16 cellular contexts compared by ENCODE assay signal in the genomic region with DNA sequence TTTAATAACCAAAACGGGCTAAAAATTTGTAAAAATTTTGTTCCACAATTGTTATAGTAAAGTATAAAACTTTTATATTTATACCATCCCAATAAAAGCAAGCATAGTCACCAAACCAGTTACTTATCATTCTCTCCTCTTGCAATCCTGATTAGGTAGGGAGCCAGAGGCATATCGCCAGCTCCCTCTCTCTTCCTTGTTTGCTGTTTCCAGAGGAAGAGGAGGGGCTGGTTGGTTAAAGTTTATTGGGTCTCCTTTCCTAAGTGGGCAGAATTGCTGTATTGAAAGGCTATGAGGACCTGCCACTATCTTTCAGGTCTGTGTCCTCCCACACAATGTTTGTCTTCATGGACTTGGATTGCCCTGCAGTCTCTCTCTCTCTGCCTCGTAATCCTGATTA. TPM values are rescaled to one million over a fixed set of nuclear protein-coding genes. Genes with fewer than 3 reads are reported as not detected.
DNase-seq lines count a peak whose midpoint lies in the region; ATAC-seq and TF ChIP-seq lines count a peak whose summit lies in the region.
"Had no signal": no experiment of that assay in that cellular context is flagged by ENCODE, and none has a peak within 500 bp of the region (broad histone marks: within the 10 kb centered on the region; RNA-seq: fewer than 3 reads in every experiment).

No MANE protein-coding gene starts in this region.

- intact Hi-C loops in left ventricle myocardium inferior (cut with micrococcal nuclease) = loop anchor here (10.0 kb wide), 1 partner anchor 108 kb away; no protein-coding TSS in a partner anchor
- intact Hi-C loops in heart right ventricle (cut with DNase I) = no loop called here
- intact Hi-C loops in left colon (cut with DNase I, micrococcal nuclease) = no loop called here
- intact Hi-C loops in transverse colon (cut with DNase I; ENCODE audit: low total_unique reads) = no loop called here

- peak overlapping the region; percentile 65 for H3K4me3 ChIP-seq in left ventricle myocardium inferior
- H3K4me3 ChIP-seq in heart right ventricle = peak overlapping the region in 1 of 10 donors; percentile 30
- H3K4me3 ChIP-seq in transverse colon = no peak overlapping the region
- H3K4me3 ChIP-seq: MG63 had no signal

- no peaks in the 10 kb centered on the region for H3K9me3 ChIP-seq in left ventricle myocardium inferior (replicated peaks)
- H3K9me3 ChIP-seq in heart right ventricle = no peaks in the 10 kb centered on the region
- H3K9me3 ChIP-seq in transverse colon = no peaks in the 10 kb centered on the region
- H3K9me3 ChIP-seq: MG63 had no signal

- in situ Hi-C loops in transverse colon (cut with MboI; ENCODE audit: low pct_ligation_motif_present in 1 of 4, low pct_unique_long_range_greater_than_20kb in 1 of 4, low sequenced_read_pairs in 3 of 4) = no loop called here

- TF ChIP-seq EP300 in transverse colon (IDR thresholded peaks at IDR 0.05; ENCODE audit: low read depth) = no peak

- H3K27me3 ChIP-seq in left ventricle myocardium inferior (ENCODE audit: low read depth) = no peaks in the 10 kb centered on the region
- no peaks in the 10 kb centered on the region for H3K27me3 ChIP-seq in heart right ventricle
- no peaks in the 10 kb centered on the region for H3K27me3 ChIP-seq in transverse colon
- H3K27me3 ChIP-seq: MG63 had no signal

- peak overlapping the region; percentile 10 for H3K27ac ChIP-seq in left ventricle myocardium inferior (replicated peaks)
- H3K27ac ChIP-seq in heart right ventricle = peak overlapping the region in 1 of 10 donors; percentile 9
- peak overlapping the region; percentile 96 for H3K27ac ChIP-seq in VCaP
- peak overlapping the region in 1 of 4 donors; percentile 24 for H3K27ac ChIP-seq in transverse colon

- TF ChIP-seq CTCF in left ventricle myocardium inferior (IDR thresholded peaks at IDR 0.05; ENCODE audit: borderline replicate concordance) (no peak), heart right ventricle (IDR thresholded peaks at IDR 0.05) (no peak), VCaP (conservative IDR thresholded peaks at IDR 0.05) (no peak), transverse colon (IDR thresholded peaks at IDR 0.05) (no peak)

- TF ChIP-seq POLR2A in transverse colon (IDR thresholded peaks at IDR 0.05) = no peak

- no peak for ATAC-seq in heart right ventricle
- ATAC-seq in left colon = peak; percentile 86
- ATAC-seq in HG03460 (IDR thresholded peaks at IDR 0.05; ENCODE audit: unreplicated experiment) = no peak

- H3K4me1 ChIP-seq in left ventricle myocardium inferior (peaks cover 39% of the 10 kb centered on the region), heart right ventricle (peaks cover 0 to 28% (median 5%) of the 10 kb centered on the region in 9 donors), transverse colon (peaks cover 0 to 9% (median 4%) of the 10 kb centered on the region in 4 donors)

- H3K36me3 ChIP-seq in left ventricle myocardium inferior = peaks cover 8% of the 10 kb centered on the region
- H3K36me3 ChIP-seq in heart right ventricle = no peaks in the 10 kb centered on the region
- H3K36me3 ChIP-seq in transverse colon = no peaks in the 10 kb centered on the region
- H3K36me3 ChIP-seq: MG63 had no signal

- 54 to 64% methylated on average over 3 of the region's 3 CpGs for WGBS in heart right ventricle, 2 donors
- WGBS in transverse colon (ENCODE audit: low coverage in 1 of 2), 2 donors = 52 to 57% methylated on average over 2 to 3 of the region's 3 CpGs

- DNase-seq in left ventricle myocardium inferior (no peak), heart right ventricle (no peak), left colon (peak; percentile 39 to 71), transverse colon (peak; percentile 61), iPS-NIHi7 (ENCODE audit: extremely low spot score) (no peak)
- DNase-seq: CD4-positive, alpha-beta T cell; DMS53; HFFc6; KG1; MG63; NCI-H1092 treated with DMSO at 0.1 percent for 48 hours; NCI-H2081 treated with DMSO at 0.1 percent for 48 hours; NCI-H2227 treated with DMSO at 0.1 percent for 48 hours; NCI-H524 had no signal

RNA-seq across cellular contexts. Expression of a gene that starts 29.6 kb away (rescaled TPM):
- total RNA-seq in left ventricle myocardium inferior (5.4 TPM), heart right ventricle (10 to 100 TPM in 1 of 10 donors, 1 to 10 TPM in 9; 3.3 to 13.3 (median 5.2) TPM), left colon (1 to 10 TPM; 3.7 to 5.2 TPM), transverse colon (1 to 10 TPM in 3 of 4 donors, under 1 TPM in 1; 0.60 to 6.0 (median 3.3) TPM)
- polyA plus RNA-seq in heart right ventricle = 1 to 10 TPM; 1.1 to 3.9 TPM

Comparison
In these comparisons a context has a peak if more than half of its experiments do, and no peak if none do; other contexts are left out.
1. DNase-seq: peak in left colon (2 of 2) and transverse colon (single experiment); none in left ventricle myocardium inferior (single experiment), heart right ventricle (0 of 2) and iPS-NIHi7 (single experiment).